Comparison of ENCODE assay signal across 6 cellular contexts in genomic region chr16:2205967-2206313, GRCh38. TPM values are rescaled to one million over a fixed set of nuclear protein-coding genes. Genes with fewer than 3 reads are reported as not detected.
DNase-seq lines count a peak whose midpoint lies in the region; ATAC-seq and TF ChIP-seq lines count a peak whose summit lies in the region.

No MANE protein-coding gene starts in this region.

- intact Hi-C loops in uterus (cut with DNase I; ENCODE audit: low total_unique reads) = no loop called here

- H3K9me3 ChIP-seq in OCI-LY3 (ENCODE audit: insufficient read depth, low read length) (no peaks in the 10 kb centered on the region), right atrium auricular region (no peaks in the 10 kb centered on the region), uterus (no peaks in the 10 kb centered on the region)

- peaks cover 13% of the 10 kb centered on the region for H3K4me1 ChIP-seq in OCI-LY3 (ENCODE audit: low read length)
- peaks cover 0 to 16% of the 10 kb centered on the region in 2 donors for H3K4me1 ChIP-seq in right atrium auricular region
- H3K4me1 ChIP-seq in uterus = peaks cover 0 to 3% of the 10 kb centered on the region in 2 donors

- H3K4me3 ChIP-seq in OCI-LY3 (ENCODE audit: low read length) (peak overlapping the region; percentile 83), right atrium auricular region (peak overlapping the region; percentile 72 to 97), uterus (peak overlapping the region; percentile 65 to 78)

- peak overlapping the region; percentile 70 for H3K27ac ChIP-seq in OCI-LY3 (ENCODE audit: low read length)
- H3K27ac ChIP-seq in right atrium auricular region = peak overlapping the region; percentile 98 to 100
- H3K27ac ChIP-seq in uterus = peak overlapping the region; percentile 96 to 99

- peak overlapping the region; percentile 87 for H3K4me2 ChIP-seq in OCI-LY3 (ENCODE audit: low read length)

- H3K79me2 ChIP-seq in OCI-LY3 (ENCODE audit: low read length) = peaks cover 17% of the 10 kb centered on the region

- no peak overlapping the region for H2AFZ ChIP-seq in OCI-LY3 (ENCODE audit: low read depth, low read length)

- TF ChIP-seq POLR2A in uterus (IDR thresholded peaks at IDR 0.05) = no peak

- TF ChIP-seq CTCF in OCI-LY3 (IDR thresholded peaks at IDR 0.05; ENCODE audit: low read depth, low read length) = no peak
- TF ChIP-seq CTCF in right atrium auricular region (IDR thresholded peaks at IDR 0.05) = no peak
- no peak for TF ChIP-seq CTCF in uterus (IDR thresholded peaks at IDR 0.05)

- no peaks in the 10 kb centered on the region for H3K27me3 ChIP-seq in OCI-LY3 (ENCODE audit: low read depth, low read length)
- H3K27me3 ChIP-seq in right atrium auricular region = no peaks in the 10 kb centered on the region
- no peaks in the 10 kb centered on the region for H3K27me3 ChIP-seq in uterus

- ATAC-seq in GM21390 (IDR thresholded peaks at IDR 0.05; ENCODE audit: unreplicated experiment) = peak; percentile 11

- H3K36me3 ChIP-seq in OCI-LY3 (replicated peaks; ENCODE audit: low read depth, low read length) = peaks cover 15% of the 10 kb centered on the region
- peaks cover 30% of the 10 kb centered on the region for H3K36me3 ChIP-seq in right atrium auricular region
- H3K36me3 ChIP-seq in uterus = no peaks in the 10 kb centered on the region

- peak overlapping the region; percentile 78 for H3K9ac ChIP-seq in OCI-LY3 (ENCODE audit: low read length)

- DNase-seq in right atrium auricular region (ENCODE audit: low spot score) (no peak), uterus (no peak), NCI-H146 treated with DMSO at 0.1 percent for 48 hours (lab: John Stamatoyannopoulos, UW; ENCODE audit: unreplicated experiment) (no peak), DMS114 treated with DMSO at 0.1 percent for 48 hours (lab: John Stamatoyannopoulos, UW; ENCODE audit: unreplicated experiment) (no peak)

- no peaks in the 10 kb centered on the region for H4K20me1 ChIP-seq in OCI-LY3 (ENCODE audit: insufficient read depth, low read length)

RNA-seq across cellular contexts. Expression of gene MLST8, which starts 0.7 kb away (rescaled TPM):
- total RNA-seq in right atrium auricular region (10 to 100 TPM; 35.6 to 45.0 TPM), uterus (10 to 100 TPM in 3 of 4 donors, 1 to 10 TPM in 1; 9.3 to 32.8 (median 21.5) TPM)

RNA-seq across cellular contexts. Expression of gene BRICD5, which starts 4.7 kb away (rescaled TPM):
- total RNA-seq in right atrium auricular region = 1 to 10 TPM; 1.2 to 1.6 TPM
- total RNA-seq in uterus = 10 to 100 TPM in 1 of 4 donors, 1 to 10 TPM in 3; 1.2 to 16.9 (median 1.7) TPM

RNA-seq across cellular contexts. Expression of gene PGP, which starts 8.7 kb away (rescaled TPM):
- 10 to 100 TPM; 15.5 to 17.7 TPM for total RNA-seq in right atrium auricular region
- 10 to 100 TPM in 2 of 4 donors, 1 to 10 TPM in 2; 2.6 to 14.4 (median 10.4) TPM for total RNA-seq in uterus

RNA-seq across cellular contexts. Expression of gene CASKIN1, which starts 9.5 kb away (rescaled TPM):
- total RNA-seq in right atrium auricular region = 1 to 10 TPM; 3.5 to 4.3 TPM
- total RNA-seq in uterus = 1 to 10 TPM in 1 of 4 donors, under 1 TPM in 1, not detected in 2; 0.40 to 2.7 TPM

RNA-seq across cellular contexts. Expression of gene E4F1, which starts 17.5 kb away (rescaled TPM):
- total RNA-seq in right atrium auricular region (10 to 100 TPM; 10.0 to 16.7 TPM), uterus (10 to 100 TPM in 3 of 4 donors, 1 to 10 TPM in 1; 8.2 to 41.8 (median 29.9) TPM)
